ENCODE assay signal across 24 cellular contexts in genomic region chr14:92380131-92380530, GRCh38.
"Had no signal": no experiment of that assay in that cellular context is flagged by ENCODE, and none has a peak within 500 bp of the region (broad histone marks: within the 10 kb centered on the region; RNA-seq: fewer than 3 reads in every experiment).

No MANE protein-coding gene starts in this region.

- H3K4me3 ChIP-seq: colonic mucosa, esophagus muscularis mucosa, gastroesophageal sphincter, heart left ventricle, hepatocyte, left lung, pancreas, right lobe of liver, suprapubic skin, transverse colon, vagina had no signal

- DNase-seq: colonic mucosa; effector CD8-positive, alpha-beta T cell; foreskin keratinocyte; heart left ventricle; kidney; left cardiac atrium; left lung; mesenchymal stem cell; midbrain; naive thymus-derived CD4-positive, alpha-beta T cell; pancreas; retina; right lobe of liver; small intestine; stimulated activated CD4-positive, alpha-beta T cell treated with anti-CD3 and anti-CD28 coated beads, Interleukin-15, amount 100 ng/mL, for 24 hours; stimulated activated CD4-positive, alpha-beta T cell treated with anti-CD3 and anti-CD28 coated beads, Interleukin-2, amount 100 ng/mL, for 48 hours; stimulated activated naive CD4-positive, alpha-beta T cell; stimulated activated naive CD8-positive, alpha-beta T cell treated with anti-CD3 and anti-CD28 coated beads, Interleukin-15, amount 100 ng/mL, for 72 hours; transverse colon had no signal

- H3K27ac ChIP-seq: colonic mucosa, esophagus muscularis mucosa, foreskin keratinocyte, gastroesophageal sphincter, heart left ventricle, hepatocyte, left lung, pancreas, right lobe of liver, suprapubic skin, transverse colon, vagina had no signal

- H3K27me3 ChIP-seq: colonic mucosa, gastroesophageal sphincter, hepatocyte, left lung, pancreas, right lobe of liver, suprapubic skin, transverse colon, vagina had no signal
